In genomic region chr17:28576758-28577465, GRCh38 we compare ENCODE assay signal across 1 cellular context.
A peak's percentile ranks its signal among the peaks of the same experiment; 100 is the strongest.
TF ChIP-seq lines count a peak whose summit lies in the region.

Gene ALDOC (minus strand): TSS chr17:28576895. CDS start chr17:28575532, 1,363 bp downstream.

TF ChIP-seq in HepG2, 621 proteins besides CTCF, POLR2A, EP300 and RAD21 (continued from another document and continues in another):
- TF ChIP-seq ZNF329 (CRISPR knock-in tag; IDR thresholded peaks at IDR 0.05; ENCODE audit: low read depth) = no peak
- no peak for TF ChIP-seq ZBTB44 (CRISPR knock-in tag; IDR thresholded peaks at IDR 0.05)
- no peak for TF ChIP-seq STAT5B (CRISPR knock-in tag; IDR thresholded peaks at IDR 0.05)
- peak; percentile 92 for TF ChIP-seq RARA (CRISPR knock-in tag; IDR thresholded peaks at IDR 0.05)
- TF ChIP-seq ZNF33A (CRISPR knock-in tag; IDR thresholded peaks at IDR 0.05; ENCODE audit: borderline replicate concordance) = no peak
- no peak for TF ChIP-seq FOSL1 (CRISPR knock-in tag; IDR thresholded peaks at IDR 0.05; ENCODE audit: borderline replicate concordance)
- TF ChIP-seq DMAP1 (CRISPR knock-in tag; IDR thresholded peaks at IDR 0.05) = peak; percentile 53
- no peak for TF ChIP-seq ZNF12 (CRISPR knock-in tag; IDR thresholded peaks at IDR 0.05)
- peak; percentile 90 for TF ChIP-seq SAP130 (CRISPR knock-in tag; IDR thresholded peaks at IDR 0.05; ENCODE audit: low read depth)
- 0 out of 2 replicates have a peak, but pooled peaks have one; percentile 44 for TF ChIP-seq HIC2 (CRISPR knock-in tag; IDR thresholded peaks at IDR 0.05; ENCODE audit: low read depth)
- TF ChIP-seq ZBTB38 (CRISPR knock-in tag; IDR thresholded peaks at IDR 0.05) = peak; percentile 78; the same call in 1 of the 2 replicates
- TF ChIP-seq NFE2L2 (IDR thresholded peaks at IDR 0.05; ENCODE audit: low read length) = no peak
- no peak for TF ChIP-seq SYNCRIP (IDR thresholded peaks at IDR 0.05; ENCODE audit: insufficient read depth, low read depth, low read length)
- 0 out of 2 replicates have a peak, but pooled peaks have one; percentile 54 for TF ChIP-seq TIGD3 (CRISPR knock-in tag; IDR thresholded peaks at IDR 0.05; ENCODE audit: borderline replicate concordance)
- TF ChIP-seq MATR3 (CRISPR knock-in tag; IDR thresholded peaks at IDR 0.05) = no peak
- TF ChIP-seq SMAD3 (CRISPR knock-in tag; IDR thresholded peaks at IDR 0.05) = 0 out of 2 replicates have a peak, but pooled peaks have one; percentile 28
- TF ChIP-seq RCOR2 (CRISPR knock-in tag; IDR thresholded peaks at IDR 0.05) = no peak
- TF ChIP-seq ZSCAN21 (CRISPR knock-in tag; IDR thresholded peaks at IDR 0.05; ENCODE audit: borderline replicate concordance) = no peak; the same call in 1 of the 2 replicates
- no peak for TF ChIP-seq ZNF83 (CRISPR knock-in tag; IDR thresholded peaks at IDR 0.05; ENCODE audit: borderline replicate concordance)
- TF ChIP-seq REXO4 (CRISPR knock-in tag; IDR thresholded peaks at IDR 0.05; ENCODE audit: borderline replicate concordance) = no peak
- peak; percentile 15; the same call in 1 of the 2 replicates for TF ChIP-seq ZNF501 (CRISPR knock-in tag; IDR thresholded peaks at IDR 0.05)
- TF ChIP-seq ZMYM4 (CRISPR knock-in tag; IDR thresholded peaks at IDR 0.05) = peak; percentile 44; the same call in 1 of the 2 replicates
- no peak for TF ChIP-seq EEA1 (CRISPR knock-in tag; IDR thresholded peaks at IDR 0.05; ENCODE audit: borderline replicate concordance)
- no peak for TF ChIP-seq ZNF124 (CRISPR knock-in tag; IDR thresholded peaks at IDR 0.05)
- TF ChIP-seq FIP1L1 (IDR thresholded peaks at IDR 0.05; ENCODE audit: borderline replicate concordance, insufficient read depth, low read depth, low read length) = no peak
- no peak for TF ChIP-seq CHD2 (IDR thresholded peaks at IDR 0.05; ENCODE audit: low read depth, low read length)
- TF ChIP-seq CEBPG (CRISPR knock-in tag; IDR thresholded peaks at IDR 0.05) = peak; percentile 33; the same call in 1 of the 2 replicates
- TF ChIP-seq ZNF292 (CRISPR knock-in tag; IDR thresholded peaks at IDR 0.05; ENCODE audit: borderline replicate concordance, low read depth) = 0 out of 2 replicates have a peak, but pooled peaks have one; percentile 34
- TF ChIP-seq ZNF512B (CRISPR knock-in tag; IDR thresholded peaks at IDR 0.05; ENCODE audit: borderline replicate concordance) = no peak
- peak; percentile 86; the same call in 1 of the 2 replicates for TF ChIP-seq ZFP1 (CRISPR knock-in tag; IDR thresholded peaks at IDR 0.05)
- TF ChIP-seq ZBTB3 (CRISPR knock-in tag; IDR thresholded peaks at IDR 0.05; ENCODE audit: borderline replicate concordance, low read depth) = peak; percentile 44; the same call in 1 of the 2 replicates
- TF ChIP-seq MTERF4 (CRISPR knock-in tag; IDR thresholded peaks at IDR 0.05) = 0 out of 2 replicates have a peak, but pooled peaks have one; percentile 39
- no peak for TF ChIP-seq ZBTB37 (CRISPR knock-in tag; IDR thresholded peaks at IDR 0.05)
- no peak for TF ChIP-seq MTA1 (CRISPR knock-in tag; IDR thresholded peaks at IDR 0.05; ENCODE audit: borderline replicate concordance)
- TF ChIP-seq RNF219 (CRISPR knock-in tag; IDR thresholded peaks at IDR 0.05) = no peak
- no peak for TF ChIP-seq ZNF282 (IDR thresholded peaks at IDR 0.05; ENCODE audit: partially characterized antibody)
- TF ChIP-seq NFYB (CRISPR knock-in tag; IDR thresholded peaks at IDR 0.05) = peak; percentile 65
- TF ChIP-seq IKZF5 (CRISPR knock-in tag; IDR thresholded peaks at IDR 0.05) = no peak; the same call in 1 of the 2 replicates
- TF ChIP-seq PHB2 (IDR thresholded peaks at IDR 0.05; ENCODE audit: partially characterized antibody) = no peak
- TF ChIP-seq ATF4 (CRISPR knock-in tag; IDR thresholded peaks at IDR 0.05) = no peak
- no peak for TF ChIP-seq ZNF891 (CRISPR knock-in tag; IDR thresholded peaks at IDR 0.05)
- no peak for TF ChIP-seq DDIT3 (CRISPR knock-in tag; IDR thresholded peaks at IDR 0.05)
- TF ChIP-seq HNF4G (IDR thresholded peaks at IDR 0.05; ENCODE audit: borderline replicate concordance, low read depth, low read length) = no peak
- TF ChIP-seq HNF4G (CRISPR knock-in tag; IDR thresholded peaks at IDR 0.05; ENCODE audit: borderline replicate concordance, low read depth) = peak; percentile 29; the same call in 1 of the 2 replicates
- TF ChIP-seq HNRNPLL (IDR thresholded peaks at IDR 0.05; ENCODE audit: low read depth, low read length, poor library complexity, severe bottlenecking) = peak; percentile 69
- TF ChIP-seq ZNF598 (CRISPR knock-in tag; IDR thresholded peaks at IDR 0.05; ENCODE audit: borderline replicate concordance) = no peak
- TF ChIP-seq TBX3 (IDR thresholded peaks at IDR 0.05; ENCODE audit: borderline replicate concordance) = no peak
- TF ChIP-seq RBM22 (optimal IDR thresholded peaks at IDR 0.05; ENCODE audit: low read length) = no peak
- TF ChIP-seq TBL1XR1 (IDR thresholded peaks at IDR 0.05; ENCODE audit: borderline replicate concordance, low read length, partially characterized antibody) = no peak
- TF ChIP-seq TRIM24 (CRISPR knock-in tag; IDR thresholded peaks at IDR 0.05) = no peak
- TF ChIP-seq DNMT1 (CRISPR knock-in tag; IDR thresholded peaks at IDR 0.05) = no peak
- no peak for TF ChIP-seq KAT7 (CRISPR knock-in tag; IDR thresholded peaks at IDR 0.05; ENCODE audit: borderline replicate concordance)
- TF ChIP-seq ZNF296 (CRISPR knock-in tag; conservative IDR thresholded peaks at IDR 0.05) = no peak
